ENCODE assay signal across 1 cellular context in the genomic region with DNA sequence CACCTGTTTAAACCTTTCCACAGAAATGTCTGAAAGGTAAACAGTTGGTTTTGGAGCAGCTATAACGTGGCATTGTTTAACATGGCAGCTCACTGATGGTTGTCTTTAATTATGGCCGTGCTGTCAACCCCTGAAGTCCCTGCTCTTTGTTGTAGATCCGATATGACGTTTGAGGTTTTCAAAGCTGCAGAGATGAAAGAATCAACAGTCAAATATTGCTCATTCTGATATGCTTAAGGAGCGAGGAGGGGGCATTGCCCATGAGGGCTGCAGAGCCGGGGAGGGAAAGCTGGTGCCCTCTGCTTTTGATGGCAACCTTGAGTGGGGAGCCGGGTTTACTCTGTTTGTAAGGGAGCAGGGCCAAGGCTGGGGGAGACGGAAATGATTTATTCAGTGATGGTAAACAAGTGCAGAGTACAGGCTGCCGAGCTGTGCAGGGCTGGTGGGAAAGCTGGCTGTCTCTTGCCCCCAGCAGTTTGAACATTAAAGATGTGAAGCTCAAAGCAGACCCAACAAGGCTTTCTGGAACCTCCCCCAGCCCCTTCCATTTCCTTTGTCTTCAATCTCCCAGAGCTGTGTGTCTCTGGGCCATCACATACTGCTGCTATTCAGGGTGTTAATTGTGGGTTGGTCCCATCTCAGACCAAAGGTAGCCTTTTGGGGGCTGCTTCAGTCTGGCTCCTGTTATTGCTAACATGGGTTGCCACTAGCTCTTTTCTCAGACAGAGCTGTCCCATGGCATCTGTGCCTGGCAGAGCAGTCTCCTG.
TF ChIP-seq lines count a peak whose summit lies in the region.

No MANE protein-coding gene starts in this region.

TF ChIP-seq in HepG2, 621 proteins besides CTCF, POLR2A, EP300 and RAD21 (continued from another document and continues in another):
- TF ChIP-seq, protein P1, sequence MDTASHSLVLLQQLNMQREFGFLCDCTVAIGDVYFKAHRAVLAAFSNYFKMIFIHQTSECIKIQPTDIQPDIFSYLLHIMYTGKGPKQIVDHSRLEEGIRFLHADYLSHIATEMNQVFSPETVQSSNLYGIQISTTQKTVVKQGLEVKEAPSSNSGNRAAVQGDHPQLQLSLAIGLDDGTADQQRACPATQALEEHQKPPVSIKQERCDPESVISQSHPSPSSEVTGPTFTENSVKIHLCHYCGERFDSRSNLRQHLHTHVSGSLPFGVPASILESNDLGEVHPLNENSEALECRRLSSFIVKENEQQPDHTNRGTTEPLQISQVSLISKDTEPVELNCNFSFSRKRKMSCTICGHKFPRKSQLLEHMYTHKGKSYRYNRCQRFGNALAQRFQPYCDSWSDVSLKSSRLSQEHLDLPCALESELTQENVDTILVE (CRISPR knock-in tag; IDR thresholded peaks at IDR 0.05), result no peak; the same call in 1 of the 2 replicates
- TF ChIP-seq ZMAT3 (CRISPR knock-in tag; conservative IDR thresholded peaks at IDR 0.05) (no peak; the same call in 1 of the 2 replicates), AGO2 (optimal IDR thresholded peaks at IDR 0.05; ENCODE audit: low read depth, low read length) (no peak), RFX1 (IDR thresholded peaks at IDR 0.05) (no peak), ZNF33A (CRISPR knock-in tag; IDR thresholded peaks at IDR 0.05; ENCODE audit: borderline replicate concordance) (no peak; the same call in 1 of the 2 replicates), GATAD2A (CRISPR knock-in tag; IDR thresholded peaks at IDR 0.05) (peak; percentile 96), GLI4 (CRISPR knock-in tag; IDR thresholded peaks at IDR 0.05; ENCODE audit: borderline replicate concordance) (peak; percentile 65; the same call in 1 of the 2 replicates), ZNF234 (CRISPR knock-in tag; conservative IDR thresholded peaks at IDR 0.05) (no peak), HMG20A (CRISPR knock-in tag; IDR thresholded peaks at IDR 0.05; ENCODE audit: borderline replicate concordance) (peak; percentile 87), NR0B2 (CRISPR knock-in tag; IDR thresholded peaks at IDR 0.05) (no peak), ZNF788 (CRISPR knock-in tag; IDR thresholded peaks at IDR 0.05; ENCODE audit: borderline replicate concordance) (peak; percentile 84; the same call in 1 of the 2 replicates), ZBTB46 (CRISPR knock-in tag; IDR thresholded peaks at IDR 0.05; ENCODE audit: borderline replicate concordance) (no peak), SIN3A (IDR thresholded peaks at IDR 0.05; ENCODE audit: borderline replicate concordance, low read depth, low read length) (no peak), TFDP2 (CRISPR knock-in tag; IDR thresholded peaks at IDR 0.05) (peak; percentile 73), ARNTL (CRISPR knock-in tag; IDR thresholded peaks at IDR 0.05) (peak; percentile 83), ZNF800 (CRISPR knock-in tag; IDR thresholded peaks at IDR 0.05) (no peak), GTF2F1 (IDR thresholded peaks at IDR 0.05; ENCODE audit: low read length) (no peak), THYN1 (CRISPR knock-in tag; IDR thresholded peaks at IDR 0.05; ENCODE audit: borderline replicate concordance, low read depth) (no peak), ZNF33B (CRISPR knock-in tag; IDR thresholded peaks at IDR 0.05) (peak; percentile 82; the same call in 1 of the 2 replicates), FIP1L1 (IDR thresholded peaks at IDR 0.05; ENCODE audit: borderline replicate concordance, insufficient read depth, low read depth, low read length) (no peak), HNRNPK (IDR thresholded peaks at IDR 0.05; ENCODE audit: low read depth, low read length, poor library complexity, severe bottlenecking) (no peak), SNAPC2 (CRISPR knock-in tag; IDR thresholded peaks at IDR 0.05) (peak; percentile 79), KMT2B (CRISPR knock-in tag; IDR thresholded peaks at IDR 0.05) (no peak), ZNF180 (CRISPR knock-in tag; IDR thresholded peaks at IDR 0.05; ENCODE audit: borderline replicate concordance, low read depth) (no peak), NCOA5 (CRISPR knock-in tag; IDR thresholded peaks at IDR 0.05) (no peak), ZNF446 (CRISPR knock-in tag; IDR thresholded peaks at IDR 0.05) (no peak), NPAS2 (CRISPR knock-in tag; IDR thresholded peaks at IDR 0.05; ENCODE audit: borderline replicate concordance) (no peak), YEATS2 (CRISPR knock-in tag; IDR thresholded peaks at IDR 0.05; ENCODE audit: borderline replicate concordance) (peak; percentile 27; the same call in 1 of the 2 replicates), TMF1 (CRISPR knock-in tag; IDR thresholded peaks at IDR 0.05; ENCODE audit: low read depth) (peak; percentile 65; the same call in 1 of the 2 replicates), SIX4 (CRISPR knock-in tag; IDR thresholded peaks at IDR 0.05) (no peak), DMAP1 (CRISPR knock-in tag; IDR thresholded peaks at IDR 0.05) (peak; percentile 66), SKI (IDR thresholded peaks at IDR 0.05; ENCODE audit: partially characterized antibody) (peak; percentile 53), ZNF816 (CRISPR knock-in tag; IDR thresholded peaks at IDR 0.05; ENCODE audit: borderline replicate concordance) (peak; percentile 71), ZNF101 (CRISPR knock-in tag; IDR thresholded peaks at IDR 0.05; ENCODE audit: borderline replicate concordance, low read depth) (no peak), ZNF205 (CRISPR knock-in tag; IDR thresholded peaks at IDR 0.05) (peak; percentile 75; the same call in 1 of the 2 replicates)
- TF ChIP-seq, protein P2, sequence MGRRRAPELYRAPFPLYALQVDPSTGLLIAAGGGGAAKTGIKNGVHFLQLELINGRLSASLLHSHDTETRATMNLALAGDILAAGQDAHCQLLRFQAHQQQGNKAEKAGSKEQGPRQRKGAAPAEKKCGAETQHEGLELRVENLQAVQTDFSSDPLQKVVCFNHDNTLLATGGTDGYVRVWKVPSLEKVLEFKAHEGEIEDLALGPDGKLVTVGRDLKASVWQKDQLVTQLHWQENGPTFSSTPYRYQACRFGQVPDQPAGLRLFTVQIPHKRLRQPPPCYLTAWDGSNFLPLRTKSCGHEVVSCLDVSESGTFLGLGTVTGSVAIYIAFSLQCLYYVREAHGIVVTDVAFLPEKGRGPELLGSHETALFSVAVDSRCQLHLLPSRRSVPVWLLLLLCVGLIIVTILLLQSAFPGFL (CRISPR knock-in tag; IDR thresholded peaks at IDR 0.05), result no peak
- TF ChIP-seq, protein P3, sequence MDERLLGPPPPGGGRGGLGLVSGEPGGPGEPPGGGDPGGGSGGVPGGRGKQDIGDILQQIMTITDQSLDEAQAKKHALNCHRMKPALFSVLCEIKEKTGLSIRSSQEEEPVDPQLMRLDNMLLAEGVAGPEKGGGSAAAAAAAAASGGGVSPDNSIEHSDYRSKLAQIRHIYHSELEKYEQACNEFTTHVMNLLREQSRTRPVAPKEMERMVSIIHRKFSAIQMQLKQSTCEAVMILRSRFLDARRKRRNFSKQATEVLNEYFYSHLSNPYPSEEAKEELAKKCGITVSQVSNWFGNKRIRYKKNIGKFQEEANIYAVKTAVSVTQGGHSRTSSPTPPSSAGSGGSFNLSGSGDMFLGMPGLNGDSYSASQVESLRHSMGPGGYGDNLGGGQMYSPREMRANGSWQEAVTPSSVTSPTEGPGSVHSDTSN (CRISPR knock-in tag; IDR thresholded peaks at IDR 0.05), result 0 out of 2 replicates have a peak, but pooled peaks have one; percentile 42
- TF ChIP-seq, protein P4, sequence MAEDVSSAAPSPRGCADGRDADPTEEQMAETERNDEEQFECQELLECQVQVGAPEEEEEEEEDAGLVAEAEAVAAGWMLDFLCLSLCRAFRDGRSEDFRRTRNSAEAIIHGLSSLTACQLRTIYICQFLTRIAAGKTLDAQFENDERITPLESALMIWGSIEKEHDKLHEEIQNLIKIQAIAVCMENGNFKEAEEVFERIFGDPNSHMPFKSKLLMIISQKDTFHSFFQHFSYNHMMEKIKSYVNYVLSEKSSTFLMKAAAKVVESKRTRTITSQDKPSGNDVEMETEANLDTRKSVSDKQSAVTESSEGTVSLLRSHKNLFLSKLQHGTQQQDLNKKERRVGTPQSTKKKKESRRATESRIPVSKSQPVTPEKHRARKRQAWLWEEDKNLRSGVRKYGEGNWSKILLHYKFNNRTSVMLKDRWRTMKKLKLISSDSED (CRISPR knock-in tag; IDR thresholded peaks at IDR 0.05), result no peak
- TF ChIP-seq, protein P5, sequence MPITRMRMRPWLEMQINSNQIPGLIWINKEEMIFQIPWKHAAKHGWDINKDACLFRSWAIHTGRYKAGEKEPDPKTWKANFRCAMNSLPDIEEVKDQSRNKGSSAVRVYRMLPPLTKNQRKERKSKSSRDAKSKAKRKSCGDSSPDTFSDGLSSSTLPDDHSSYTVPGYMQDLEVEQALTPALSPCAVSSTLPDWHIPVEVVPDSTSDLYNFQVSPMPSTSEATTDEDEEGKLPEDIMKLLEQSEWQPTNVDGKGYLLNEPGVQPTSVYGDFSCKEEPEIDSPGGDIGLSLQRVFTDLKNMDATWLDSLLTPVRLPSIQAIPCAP (CRISPR knock-in tag; IDR thresholded peaks at IDR 0.05; ENCODE audit: low read depth), result no peak
- TF ChIP-seq, protein P6, sequence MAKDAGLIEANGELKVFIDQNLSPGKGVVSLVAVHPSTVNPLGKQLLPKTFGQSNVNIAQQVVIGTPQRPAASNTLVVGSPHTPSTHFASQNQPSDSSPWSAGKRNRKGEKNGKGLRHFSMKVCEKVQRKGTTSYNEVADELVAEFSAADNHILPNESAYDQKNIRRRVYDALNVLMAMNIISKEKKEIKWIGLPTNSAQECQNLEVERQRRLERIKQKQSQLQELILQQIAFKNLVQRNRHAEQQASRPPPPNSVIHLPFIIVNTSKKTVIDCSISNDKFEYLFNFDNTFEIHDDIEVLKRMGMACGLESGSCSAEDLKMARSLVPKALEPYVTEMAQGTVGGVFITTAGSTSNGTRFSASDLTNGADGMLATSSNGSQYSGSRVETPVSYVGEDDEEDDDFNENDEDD (CRISPR knock-in tag; IDR thresholded peaks at IDR 0.05; ENCODE audit: borderline replicate concordance), result no peak
